ENCODE assay signal across 11 cellular contexts in the genomic region with DNA sequence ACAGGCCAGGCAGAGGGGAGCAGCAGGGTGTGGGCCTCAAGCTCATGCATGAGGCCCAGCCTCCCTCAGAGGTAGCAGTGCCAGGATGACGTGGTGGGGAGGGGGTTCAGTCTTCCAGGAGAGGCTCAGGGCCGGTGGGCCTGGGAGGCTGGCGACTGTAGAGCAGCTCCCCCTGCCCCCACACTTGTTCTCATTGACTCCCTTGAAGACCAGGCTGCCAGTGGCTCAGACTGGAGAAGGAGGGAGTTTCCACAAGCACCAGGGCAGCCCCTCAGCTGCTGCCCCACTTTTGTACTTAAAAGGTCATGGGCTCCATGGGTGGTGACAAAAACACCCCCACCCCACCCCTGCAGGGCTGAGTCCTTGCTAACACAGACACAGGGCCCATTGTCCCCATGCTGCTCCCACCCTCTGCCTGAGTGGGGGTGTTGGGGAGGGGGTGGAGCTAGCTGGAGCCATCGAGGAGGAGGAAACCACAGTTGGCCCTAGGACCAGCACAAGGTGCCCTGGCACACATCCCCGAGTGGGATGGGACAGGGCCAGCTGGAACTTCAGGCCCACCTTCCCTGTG. TPM values are rescaled to one million over a fixed set of nuclear protein-coding genes. Genes with fewer than 3 reads are reported as not detected.
DNase-seq lines count a peak whose midpoint lies in the region; ATAC-seq, FAIRE-seq and TF ChIP-seq lines count a peak whose summit lies in the region.
"Had no signal": no experiment of that assay in that cellular context is flagged by ENCODE, and none has a peak within 500 bp of the region (broad histone marks: within the 10 kb centered on the region; RNA-seq: fewer than 3 reads in every experiment).

No MANE protein-coding gene starts in this region.

- H3K27me3 ChIP-seq in SJSA1 (replicated peaks) = no peaks in the 10 kb centered on the region

- H3K4me1 Mint-ChIP-seq in stimulated activated memory B cell treated with anti-CD40 and anti-IgM and Interleukin-4, amounts not matched to agents 10 μg/mL and 1 μg/mL and 100 μg/mL, for 72 hours = peaks cover 23% of the 10 kb centered on the region

- DNase-seq in SJSA1 (ENCODE audit: low read depth in 1 of 2, low spot score in 2 of 2) (peak; percentile 58 to 82), kidney (peak; percentile 57), NCI-H1092 (lab: John Stamatoyannopoulos, UW) (no peak), hepatic stellate cell (ENCODE audit: low spot score) (no peak)
- DNase-seq: activated CD4-positive, alpha-beta T cell treated with anti-CD3 and anti-CD28 coated beads for 48 hours; CD8-positive, alpha-beta memory T cell had no signal

- peaks cover 91% of the 10 kb centered on the region for H3K36me3 ChIP-seq in SJSA1
- peaks cover 2 to 8% of the 10 kb centered on the region in 2 donors for H3K36me3 ChIP-seq in kidney (ENCODE audit: control insufficient read depth in 1 of 2, insufficient read depth in 2 of 2, low read length in 2 of 2)

- no peak overlapping the region for H3K9ac ChIP-seq in kidney (ENCODE audit: low read length in 2 of 2)

- no peaks in the 10 kb centered on the region for H3K36me3 Mint-ChIP-seq in stimulated activated memory B cell treated with anti-CD40 and anti-IgM and Interleukin-4, amounts not matched to agents 10 μg/mL and 1 μg/mL and 100 μg/mL, for 72 hours
- H3K36me3 Mint-ChIP-seq: activated naive CD4-positive, alpha-beta T cell treated with anti-CD3 and anti-CD28 coated beads, Interleukin-2, amount 50 U/mL, for 24 hours; CD8-positive, alpha-beta memory T cell had no signal

- H3K9me3 ChIP-seq in SJSA1 (replicated peaks) (no peaks in the 10 kb centered on the region), kidney (ENCODE audit: control insufficient read depth in 1 of 2, low read length in 2 of 2) (no peaks in the 10 kb centered on the region)

- intact Hi-C loops in kidney (cut with DNase I) = no loop called here

- H3K27ac ChIP-seq in SJSA1 = peak overlapping the region; percentile 92
- H3K27ac ChIP-seq in kidney (ENCODE audit: low read depth in 2 of 2, low read length in 2 of 2) = no peak overlapping the region

- H3K4me3 ChIP-seq in SJSA1 = no peak overlapping the region
- no peak overlapping the region for H3K4me3 ChIP-seq in kidney (ENCODE audit: low read length in 2 of 2)

- H3K4me3 Mint-ChIP-seq in stimulated activated memory B cell treated with anti-CD40 and anti-IgM and Interleukin-4, amounts not matched to agents 10 μg/mL and 1 μg/mL and 100 μg/mL, for 72 hours = no peak overlapping the region
- H3K4me3 Mint-ChIP-seq: activated naive CD4-positive, alpha-beta T cell treated with anti-CD3 and anti-CD28 coated beads, Interleukin-2, amount 50 U/mL, for 24 hours had no signal

- no peak for FAIRE-seq in kidney (lab: Jason Lieb, UNC)

- H3K9me3 Mint-ChIP-seq in stimulated activated memory B cell treated with anti-CD40 and anti-IgM and Interleukin-4, amounts not matched to agents 10 μg/mL and 1 μg/mL and 100 μg/mL, for 72 hours = no peaks in the 10 kb centered on the region
- H3K9me3 Mint-ChIP-seq: activated naive CD4-positive, alpha-beta T cell treated with anti-CD3 and anti-CD28 coated beads, Interleukin-2, amount 50 U/mL, for 24 hours; CD8-positive, alpha-beta memory T cell had no signal

- peak overlapping the region; percentile 39 for H3K27ac Mint-ChIP-seq in stimulated activated memory B cell treated with anti-CD40 and anti-IgM and Interleukin-4, amounts not matched to agents 10 μg/mL and 1 μg/mL and 100 μg/mL, for 72 hours

- ATAC-seq in GM18907 (IDR thresholded peaks at IDR 0.05; ENCODE audit: unreplicated experiment) = peak; percentile 38
- ATAC-seq in stimulated activated memory B cell treated with anti-CD40 and anti-IgM and Interleukin-4, amounts not matched to agents 10 μg/mL and 1 μg/mL and 100 μg/mL, for 72 hours = no peak
- ATAC-seq in HG03354 (IDR thresholded peaks at IDR 0.05; ENCODE audit: poor library complexity, severe bottlenecking, unreplicated experiment) = no peak
- no peak for ATAC-seq in HG03342 (IDR thresholded peaks at IDR 0.05; ENCODE audit: unreplicated experiment)

- H3K27me3 Mint-ChIP-seq in stimulated activated memory B cell treated with anti-CD40 and anti-IgM and Interleukin-4, amounts not matched to agents 10 μg/mL and 1 μg/mL and 100 μg/mL, for 72 hours = peaks cover 12% of the 10 kb centered on the region

- no peak for TF ChIP-seq CTCF in kidney (IDR thresholded peaks at IDR 0.05; ENCODE audit: borderline replicate concordance, extremely low read depth, insufficient read depth)

- H3K4me1 ChIP-seq in SJSA1 (replicated peaks) (peaks cover 76% of the 10 kb centered on the region), kidney (ENCODE audit: control insufficient read depth in 1 of 2, insufficient read depth in 1 of 2, low read depth in 1 of 2, low read length in 2 of 2) (peaks cover 9 to 34% of the 10 kb centered on the region in 2 donors)

RNA-seq across cellular contexts. Expression of a gene that starts 10.5 kb away (rescaled TPM):
- 52.2 and 94.1 TPM in 2 replicates for total RNA-seq in SJSA1 (2014; rRNA removed; shearing (Covaris generic))
- 47.0 TPM for total RNA-seq in kidney
- 31.6 TPM for polyA plus RNA-seq in kidney (ENCODE audit: insufficient read depth, low read depth, low replicate concordance)
- polyA plus RNA-seq: CD8-positive, alpha-beta memory T cell had no signal

RNA-seq across cellular contexts. Expression of a gene that starts 26.2 kb away (rescaled TPM):
- 3.8 and 4.4 TPM in 2 replicates for total RNA-seq in SJSA1 (2014; rRNA removed; shearing (Covaris generic))
- 2.4 TPM for total RNA-seq in kidney
- polyA plus RNA-seq in kidney (ENCODE audit: insufficient read depth, low read depth, low replicate concordance) = 7.6 TPM

RNA-seq across cellular contexts. Expression of a gene that starts 40.4 kb away (rescaled TPM):
- 222 and 261 TPM in 2 replicates for total RNA-seq in SJSA1 (2014; rRNA removed; shearing (Covaris generic))
- total RNA-seq in kidney = 32.5 TPM
- polyA plus RNA-seq in kidney (ENCODE audit: insufficient read depth, low read depth, low replicate concordance) = 54.1 TPM
- polyA plus RNA-seq: CD8-positive, alpha-beta memory T cell had no signal

Comparison
In these comparisons a context has a peak if more than half of its experiments do, and no peak if none do; other contexts are left out.
1. DNase-seq: peak in SJSA1 (2 of 2) and kidney (single experiment); none in NCI-H1092 (single experiment) and hepatic stellate cell (single experiment).